Comparison of ENCODE assay signal across 14 cellular contexts in genomic region chr11:113771964-113772363, GRCh38. TPM values are rescaled to one million over a fixed set of nuclear protein-coding genes. Genes with fewer than 3 reads are reported as not detected.
DNase-seq lines count a peak whose midpoint lies in the region; ATAC-seq and TF ChIP-seq lines count a peak whose summit lies in the region.
"Had no signal": no experiment of that assay in that cellular context is flagged by ENCODE, and none has a peak within 500 bp of the region (broad histone marks: within the 10 kb centered on the region; RNA-seq: fewer than 3 reads in every experiment).

No MANE protein-coding gene starts in this region.

- dilution Hi-C loops in mammary epithelial cell (cut with HindIII; ENCODE audit: low sequenced_read_pairs), result no loop called here

- no peak for DNase-seq in GM23248
- no peak for DNase-seq in MM.1S
- DNase-seq in mammary epithelial cell, result no peak
- no peak for DNase-seq in osteoblast (ENCODE audit: insufficient read length, low spot score, missing footprints)
- no peak for DNase-seq in SW 1271 (lab: John Stamatoyannopoulos, UW)
- no peak for DNase-seq in DMS114 treated with DMSO at 0.1 percent for 48 hours (lab: John Stamatoyannopoulos, UW; ENCODE audit: unreplicated experiment)
- no peak for DNase-seq in uterus
- DNase-seq: activated CD4-positive, CD25-positive, alpha-beta regulatory T cell; anterior cingulate cortex; H7; islet precursor cell had no signal

- H3K27ac ChIP-seq in GM23248, result no peak overlapping the region
- H3K27ac ChIP-seq in MM.1S (ENCODE audit: low read length), result no peak overlapping the region
- H3K27ac ChIP-seq in mammary epithelial cell (ENCODE audit: insufficient read depth, low read depth, low read length), result no peak overlapping the region
- H3K27ac ChIP-seq in osteoblast (ENCODE audit: low read depth, low read length), result no peak overlapping the region
- no peak overlapping the region for H3K27ac ChIP-seq in uterus

- H3K4me2 ChIP-seq in GM23248 (ENCODE audit: unreplicated experiment) (peak overlapping the region; percentile 75), MM.1S (ENCODE audit: low read depth, low read length) (peak overlapping the region; percentile 53), mammary epithelial cell (ENCODE audit: insufficient read depth, low read depth, low read length) (peak overlapping the region; percentile 71), osteoblast (ENCODE audit: insufficient read depth, low read length) (peak overlapping the region; percentile 92)

- peaks cover 13% of the 10 kb centered on the region; the same call in 1 of the 2 replicates for H3K27me3 ChIP-seq in GM23248 (replicated peaks; ENCODE audit: insufficient read depth)
- H3K27me3 ChIP-seq in MM.1S (replicated peaks; ENCODE audit: insufficient read depth, low read length), result no peaks in the 10 kb centered on the region
- H3K27me3 ChIP-seq in mammary epithelial cell (ENCODE audit: insufficient read depth, low read length), result no peaks in the 10 kb centered on the region
- peaks cover 5% of the 10 kb centered on the region for H3K27me3 ChIP-seq in osteoblast (ENCODE audit: insufficient read depth, low read length)
- H3K27me3 ChIP-seq in uterus, result no peaks in the 10 kb centered on the region

- H2AFZ ChIP-seq in GM23248, result 0 out of 2 replicates have a peak overlapping the region, but pooled peaks have one; percentile 99
- H2AFZ ChIP-seq in MM.1S (ENCODE audit: low read length), result no peak overlapping the region
- no peak overlapping the region for H2AFZ ChIP-seq in mammary epithelial cell (ENCODE audit: low read depth, low read length)
- no peak overlapping the region for H2AFZ ChIP-seq in osteoblast (ENCODE audit: low read length)

- H3K4me3 ChIP-seq in GM23248 (peak overlapping the region; percentile 99), MM.1S (ENCODE audit: low read length) (no peak overlapping the region), mammary epithelial cell (replicated peaks in 1 of 3; ENCODE audit: insufficient read depth in 1 of 3, low read depth in 2 of 3, low read length in 3 of 3) (peak overlapping the region in 1 of 3 experiments; percentile 13), osteoblast (ENCODE audit: insufficient read depth, low read length) (no peak overlapping the region), uterus (no peak overlapping the region)

- TSS peak; percentile 15 for BruUV-seq in mammary epithelial cell (replicated peaks; lab: Mats Ljungman, UMichigan)

- TF ChIP-seq CTCF in MM.1S (IDR thresholded peaks at IDR 0.05; ENCODE audit: low read length) (no peak), mammary epithelial cell (conservative IDR thresholded peaks at IDR 0.05 in 1 of 2, IDR thresholded peaks at IDR 0.05 in 1 of 2; ENCODE audit: extremely low read depth in 1 of 2, insufficient read depth in 1 of 2, low read depth in 1 of 2, low read length in 2 of 2) (no peak), osteoblast (IDR thresholded peaks at IDR 0.05; ENCODE audit: extremely low read depth, low read depth, low read length) (no peak), uterus (IDR thresholded peaks at IDR 0.05) (no peak)

- no peak for ATAC-seq in HG02798 (IDR thresholded peaks at IDR 0.05; ENCODE audit: poor library complexity, unreplicated experiment)

- in situ Hi-C loops in GM23248 (cut with MboI), result no loop called here
- in situ Hi-C loops in mammary epithelial cell (cut with MboI; ENCODE audit: low sequenced_read_pairs in 2 of 2), result no loop called here

- H3K36me3 ChIP-seq in GM23248 (ENCODE audit: low read depth), result peaks cover 11% of the 10 kb centered on the region
- no peaks in the 10 kb centered on the region for H3K36me3 ChIP-seq in MM.1S (replicated peaks; ENCODE audit: insufficient read depth, low read length)
- H3K36me3 ChIP-seq in mammary epithelial cell (ENCODE audit: insufficient read depth, low read length), result peaks cover 9% of the 10 kb centered on the region
- peaks cover 12% of the 10 kb centered on the region for H3K36me3 ChIP-seq in osteoblast (ENCODE audit: insufficient read depth, low read length)
- no peaks in the 10 kb centered on the region for H3K36me3 ChIP-seq in uterus

- TF ChIP-seq POLR2A in uterus (IDR thresholded peaks at IDR 0.05), result no peak

- no peaks in the 10 kb centered on the region for H3K9me2 ChIP-seq in GM23248 (ENCODE audit: insufficient read depth)
- no peaks in the 10 kb centered on the region for H3K9me2 ChIP-seq in MM.1S (replicated peaks; ENCODE audit: insufficient read depth, low read length)

- WGBS in GM23248 (ENCODE audit: low coverage in 1 of 2, low lambda C conversion rate in 2 of 2, missing lambda C conversion rate in 2 of 2), 2 experiments, result 62 to 67% methylated on average over 3 of the region's 3 CpGs
- WGBS in mammary epithelial cell (ENCODE audit: low coverage, missing lambda C conversion rate), result 97% methylated on average over 3 of the region's 3 CpGs

- H3K79me2 ChIP-seq in GM23248 (ENCODE audit: insufficient read depth) (peaks cover 63% of the 10 kb centered on the region), MM.1S (ENCODE audit: low read length) (peaks cover 58% of the 10 kb centered on the region), mammary epithelial cell (ENCODE audit: insufficient read depth, low read length) (peaks cover 51% of the 10 kb centered on the region), osteoblast (ENCODE audit: insufficient read depth, low read length) (peaks cover 54% of the 10 kb centered on the region)

- H4K20me1 ChIP-seq in GM23248 (ENCODE audit: insufficient read depth) (no peaks in the 10 kb centered on the region), MM.1S (ENCODE audit: insufficient read depth, low read length) (no peaks in the 10 kb centered on the region), mammary epithelial cell (ENCODE audit: insufficient read depth, low read length) (no peaks in the 10 kb centered on the region), osteoblast (ENCODE audit: insufficient read depth, low read length) (no peaks in the 10 kb centered on the region)

- intact Hi-C loops in mammary epithelial cell (cut with micrococcal nuclease), result loop anchor here (5.0 to 10.0 kb wide), 2 partner anchors 390 to 1697 kb away; partner anchors contain the start of genes NKAPD1 and PIH1D2
- intact Hi-C loops in uterus (cut with DNase I; ENCODE audit: low total_unique reads), result no loop called here

- H3K4me1 ChIP-seq in GM23248 (ENCODE audit: insufficient read depth), result 0 out of 2 replicates have a peak, but pooled peaks cover 7% of the 10 kb centered on the region
- 0 out of 2 replicates have a peak, but pooled peaks cover 3% of the 10 kb centered on the region for H3K4me1 ChIP-seq in MM.1S (ENCODE audit: low read length)
- H3K4me1 ChIP-seq in mammary epithelial cell (ENCODE audit: insufficient read depth, low read length), result peaks cover 7% of the 10 kb centered on the region
- peaks cover 10% of the 10 kb centered on the region for H3K4me1 ChIP-seq in osteoblast (ENCODE audit: insufficient read depth, low read length)
- no peaks in the 10 kb centered on the region for H3K4me1 ChIP-seq in uterus

- H3K9me3 ChIP-seq in GM23248 (ENCODE audit: low read depth), result no peaks in the 10 kb centered on the region
- no peaks in the 10 kb centered on the region for H3K9me3 ChIP-seq in MM.1S (replicated peaks; ENCODE audit: insufficient read depth, low read length)
- no peaks in the 10 kb centered on the region for H3K9me3 ChIP-seq in mammary epithelial cell (replicated peaks; ENCODE audit: insufficient read depth, low read length)
- no peaks in the 10 kb centered on the region for H3K9me3 ChIP-seq in osteoblast (ENCODE audit: low read depth, low read length)
- no peaks in the 10 kb centered on the region for H3K9me3 ChIP-seq in uterus

- 0 out of 2 replicates have a peak, but pooled peaks cover 4% of the 10 kb centered on the region for H3F3A ChIP-seq in GM23248 (ENCODE audit: insufficient read depth)
- no peaks in the 10 kb centered on the region for H3F3A ChIP-seq in MM.1S (ENCODE audit: insufficient read depth, low read length)

- CTCF ChIA-PET in mammary epithelial cell (lab: Charles Lee; ENCODE audit: low non-redundant PET), result no interaction called here

- peak overlapping the region; percentile 98; the same call in 1 of the 2 replicates for H3K9ac ChIP-seq in GM23248
- no peak overlapping the region for H3K9ac ChIP-seq in MM.1S (ENCODE audit: low read length)
- H3K9ac ChIP-seq in mammary epithelial cell (ENCODE audit: insufficient read depth, low read length), result no peak overlapping the region

RNA-seq across cellular contexts. Expression of gene ZW10, which starts 1.5 kb away (rescaled TPM):
- total RNA-seq in GM23248 (2014; rRNA removed; shearing (Covaris generic)), result 19.7 and 21.6 TPM in 2 replicates
- polyA plus RNA-seq in GM23248 (2016; fragmentation: Nextera tagmentation; extraction: Ambion mirVana) (18.0 and 18.1 TPM in 2 replicates), mammary epithelial cell (14.8 TPM)
- total RNA-seq in mammary epithelial cell (10 to 100 TPM; 18.6 to 22.5 TPM), osteoblast (17.7 and 20.6 TPM in 2 replicates), uterus (100 to 1,000 TPM in 1 of 4 donors, 10 to 100 TPM in 2, 1 to 10 TPM in 1; 5.6 to 122 (median 19.5) TPM)
- polyA minus RNA-seq in mammary epithelial cell, result 22.5 TPM

RNA-seq across cellular contexts. Expression of gene CLDN25, which starts 7.6 kb away (rescaled TPM):
- total RNA-seq in GM23248 (2014; rRNA removed; shearing (Covaris generic)), result not detected in 2 replicates
- not detected in 2 replicates for polyA plus RNA-seq in GM23248 (2016; fragmentation: Nextera tagmentation; extraction: Ambion mirVana)
- total RNA-seq in mammary epithelial cell, result not detected
- polyA plus RNA-seq in mammary epithelial cell, result not detected
- not detected for polyA minus RNA-seq in mammary epithelial cell
- total RNA-seq in osteoblast, result not detected in 2 replicates
- not detected for total RNA-seq in uterus
- total RNA-seq: epithelial cell of proximal tubule, G401, H7 had no signal
